ENCODE assay signal across 1 cellular context in the genomic region with DNA sequence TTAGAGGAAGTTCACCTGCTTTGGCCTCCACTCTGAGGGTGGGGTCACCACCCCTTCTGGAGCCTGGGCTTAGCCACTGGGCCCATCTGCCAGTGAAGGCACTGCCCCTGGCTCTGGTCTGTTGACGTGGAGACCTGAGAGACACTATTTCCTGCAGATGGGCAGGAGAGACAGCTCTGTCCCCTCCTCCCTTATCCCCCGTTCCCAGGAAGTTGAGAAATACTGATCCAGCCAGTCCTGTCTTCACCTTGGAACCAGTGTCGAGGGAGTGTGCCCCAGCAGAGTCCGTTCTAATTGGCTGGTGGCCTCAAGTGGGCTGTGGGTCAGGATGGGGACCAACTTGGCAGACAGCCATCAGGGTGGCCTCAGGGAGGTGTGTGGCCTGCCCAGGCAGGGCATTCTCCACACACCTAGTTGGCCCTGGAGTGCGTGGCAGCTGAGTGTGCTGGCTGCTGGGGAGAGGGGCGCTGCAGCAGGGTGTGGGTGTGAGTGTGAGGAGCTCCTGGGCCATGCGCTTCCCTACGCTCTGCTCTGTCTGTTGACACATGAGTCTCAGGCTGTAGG.
TF ChIP-seq lines count a peak whose summit lies in the region.

No MANE protein-coding gene starts in this region.

TF ChIP-seq in GM23338, 12 proteins besides CTCF, POLR2A, EP300 and RAD21 (continued from another document):
- TF ChIP-seq, protein P1, sequence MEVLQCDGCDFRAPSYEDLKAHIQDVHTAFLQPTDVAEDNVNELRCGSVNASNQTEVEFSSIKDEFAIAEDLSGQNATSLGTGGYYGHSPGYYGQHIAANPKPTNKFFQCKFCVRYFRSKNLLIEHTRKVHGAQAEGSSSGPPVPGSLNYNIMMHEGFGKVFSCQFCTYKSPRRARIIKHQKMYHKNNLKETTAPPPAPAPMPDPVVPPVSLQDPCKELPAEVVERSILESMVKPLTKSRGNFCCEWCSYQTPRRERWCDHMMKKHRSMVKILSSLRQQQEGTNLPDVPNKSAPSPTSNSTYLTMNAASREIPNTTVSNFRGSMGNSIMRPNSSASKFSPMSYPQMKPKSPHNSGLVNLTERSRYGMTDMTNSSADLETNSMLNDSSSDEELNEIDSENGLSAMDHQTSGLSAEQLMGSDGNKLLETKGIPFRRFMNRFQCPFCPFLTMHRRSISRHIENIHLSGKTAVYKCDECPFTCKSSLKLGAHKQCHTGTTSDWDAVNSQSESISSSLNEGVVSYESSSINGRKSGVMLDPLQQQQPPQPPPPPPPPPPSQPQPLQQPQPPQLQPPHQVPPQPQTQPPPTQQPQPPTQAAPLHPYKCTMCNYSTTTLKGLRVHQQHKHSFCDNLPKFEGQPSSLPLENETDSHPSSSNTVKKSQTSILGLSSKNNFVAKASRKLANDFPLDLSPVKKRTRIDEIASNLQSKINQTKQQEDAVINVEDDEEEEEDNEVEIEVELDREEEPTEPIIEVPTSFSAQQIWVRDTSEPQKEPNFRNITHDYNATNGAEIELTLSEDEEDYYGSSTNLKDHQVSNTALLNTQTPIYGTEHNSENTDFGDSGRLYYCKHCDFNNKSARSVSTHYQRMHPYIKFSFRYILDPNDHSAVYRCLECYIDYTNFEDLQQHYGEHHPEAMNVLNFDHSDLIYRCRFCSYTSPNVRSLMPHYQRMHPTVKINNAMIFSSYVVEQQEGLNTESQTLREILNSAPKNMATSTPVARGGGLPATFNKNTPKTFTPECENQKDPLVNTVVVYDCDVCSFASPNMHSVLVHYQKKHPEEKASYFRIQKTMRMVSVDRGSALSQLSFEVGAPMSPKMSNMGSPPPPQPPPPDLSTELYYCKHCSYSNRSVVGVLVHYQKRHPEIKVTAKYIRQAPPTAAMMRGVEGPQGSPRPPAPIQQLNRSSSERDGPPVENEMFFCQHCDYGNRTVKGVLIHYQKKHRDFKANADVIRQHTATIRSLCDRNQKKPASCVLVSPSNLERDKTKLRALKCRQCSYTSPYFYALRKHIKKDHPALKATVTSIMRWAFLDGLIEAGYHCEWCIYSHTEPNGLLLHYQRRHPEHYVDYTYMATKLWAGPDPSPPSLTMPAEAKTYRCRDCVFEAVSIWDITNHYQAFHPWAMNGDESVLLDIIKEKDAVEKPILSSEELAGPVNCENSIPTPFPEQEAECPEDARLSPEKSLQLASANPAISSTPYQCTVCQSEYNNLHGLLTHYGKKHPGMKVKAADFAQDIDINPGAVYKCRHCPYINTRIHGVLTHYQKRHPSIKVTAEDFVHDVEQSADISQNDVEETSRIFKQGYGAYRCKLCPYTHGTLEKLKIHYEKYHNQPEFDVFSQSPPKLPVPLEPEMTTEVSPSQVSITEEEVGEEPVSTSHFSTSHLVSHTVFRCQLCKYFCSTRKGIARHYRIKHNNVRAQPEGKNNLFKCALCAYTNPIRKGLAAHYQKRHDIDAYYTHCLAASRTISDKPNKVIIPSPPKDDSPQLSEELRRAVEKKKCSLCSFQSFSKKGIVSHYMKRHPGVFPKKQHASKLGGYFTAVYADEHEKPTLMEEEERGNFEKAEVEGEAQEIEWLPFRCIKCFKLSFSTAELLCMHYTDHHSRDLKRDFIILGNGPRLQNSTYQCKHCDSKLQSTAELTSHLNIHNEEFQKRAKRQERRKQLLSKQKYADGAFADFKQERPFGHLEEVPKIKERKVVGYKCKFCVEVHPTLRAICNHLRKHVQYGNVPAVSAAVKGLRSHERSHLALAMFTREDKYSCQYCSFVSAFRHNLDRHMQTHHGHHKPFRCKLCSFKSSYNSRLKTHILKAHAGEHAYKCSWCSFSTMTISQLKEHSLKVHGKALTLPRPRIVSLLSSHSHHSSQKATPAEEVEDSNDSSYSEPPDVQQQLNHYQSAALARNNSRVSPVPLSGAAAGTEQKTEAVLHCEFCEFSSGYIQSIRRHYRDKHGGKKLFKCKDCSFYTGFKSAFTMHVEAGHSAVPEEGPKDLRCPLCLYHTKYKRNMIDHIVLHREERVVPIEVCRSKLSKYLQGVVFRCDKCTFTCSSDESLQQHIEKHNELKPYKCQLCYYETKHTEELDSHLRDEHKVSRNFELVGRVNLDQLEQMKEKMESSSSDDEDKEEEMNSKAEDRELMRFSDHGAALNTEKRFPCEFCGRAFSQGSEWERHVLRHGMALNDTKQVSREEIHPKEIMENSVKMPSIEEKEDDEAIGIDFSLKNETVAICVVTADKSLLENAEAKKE (CRISPR knock-in tag; IDR thresholded peaks at IDR 0.05): no peak
- TF ChIP-seq POLR2AphosphoS5 (IDR thresholded peaks at IDR 0.05; ENCODE audit: low read depth): no peak
- TF ChIP-seq EZH2 (IDR thresholded peaks at IDR 0.05; ENCODE audit: low read depth, unreplicated experiment): no peak
- no peak for TF ChIP-seq JUNB (IDR thresholded peaks at IDR 0.05; ENCODE audit: unreplicated experiment)
- TF ChIP-seq ZNF114 (CRISPR knock-in tag; IDR thresholded peaks at IDR 0.05): no peak
- no peak for TF ChIP-seq CREB1 (CRISPR knock-in tag; IDR thresholded peaks at IDR 0.05; ENCODE audit: low read depth)
